In the genomic region with DNA sequence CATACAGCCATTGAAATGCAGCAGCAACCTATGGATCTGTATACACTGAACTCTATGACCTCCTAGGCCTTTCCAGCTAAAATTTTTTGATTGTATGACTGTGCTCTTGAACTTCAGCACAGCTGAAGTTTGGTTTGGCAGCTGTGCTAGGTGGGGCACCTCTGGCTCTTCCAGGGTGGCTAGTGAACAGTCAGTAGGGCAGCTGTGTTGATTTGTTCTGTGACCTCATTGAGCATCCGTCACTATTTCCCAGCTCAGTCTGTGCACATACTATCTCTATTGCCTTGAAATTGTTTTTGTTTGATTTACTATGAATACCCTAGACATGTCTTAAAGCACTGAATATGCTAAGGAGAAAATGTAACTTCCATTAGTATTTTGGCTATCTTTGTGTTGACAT, we compare ENCODE assay signal across 24 cellular contexts.
A peak's percentile ranks its signal among the peaks of the same experiment; 100 is the strongest.
DNase-seq lines count a peak whose midpoint lies in the region; ATAC-seq and TF ChIP-seq lines count a peak whose summit lies in the region.
"Had no signal": no experiment of that assay in that cellular context is flagged by ENCODE, and none has a peak within 500 bp of the region (broad histone marks: within the 10 kb centered on the region; RNA-seq: fewer than 3 reads in every experiment).

No MANE protein-coding gene starts in this region.

- H3K27me3 Mint-ChIP-seq in stimulated activated naive B cell treated with anti-CD40 and anti-IgM and Interleukin-4, amounts not matched to agents 10 μg/mL and 1 μg/mL and 100 μg/mL, for 72 hours = no peaks in the 10 kb centered on the region
- H3K27me3 Mint-ChIP-seq in naive thymus-derived CD4-positive, alpha-beta T cell = no peaks in the 10 kb centered on the region
- H3K27me3 Mint-ChIP-seq: activated CD4-positive, alpha-beta memory T cell treated with anti-CD3 and anti-CD28 coated beads for 36 hours; central memory CD8-positive, alpha-beta T cell; progenitor cell of endocrine pancreas had no signal

- POLR2A ChIA-PET in naive thymus-derived CD4-positive, alpha-beta T cell (lab: Charles Lee) = no interaction called here

- H3K27me3 ChIP-seq in right cardiac atrium (ENCODE audit: control insufficient read depth, insufficient read depth) (no peaks in the 10 kb centered on the region), left ventricle myocardium inferior (ENCODE audit: low read depth) (no peaks in the 10 kb centered on the region), tibial artery (no peaks in the 10 kb centered on the region)
- no peaks in the 10 kb centered on the region for H3K27me3 ChIP-seq in naive thymus-derived CD4-positive, alpha-beta T cell (ENCODE audit: control insufficient read depth in 2 of 2, insufficient read depth in 2 of 2, low read length in 2 of 2)
- H3K27me3 ChIP-seq: uterus had no signal

- H3K4me3 ChIP-seq in right cardiac atrium (ENCODE audit: low read length) = no peak overlapping the region
- no peak overlapping the region for H3K4me3 ChIP-seq in left ventricle myocardium inferior
- no peak overlapping the region for H3K4me3 ChIP-seq in tibial artery
- no peak overlapping the region for H3K4me3 ChIP-seq in naive thymus-derived CD4-positive, alpha-beta T cell (ENCODE audit: low read length)
- H3K4me3 ChIP-seq: A549, GM12878, uterus had no signal

- no peaks in the 10 kb centered on the region for H3K36me3 Mint-ChIP-seq in stimulated activated naive B cell treated with anti-CD40 and anti-IgM and Interleukin-4, amounts not matched to agents 10 μg/mL and 1 μg/mL and 100 μg/mL, for 72 hours
- no peaks in the 10 kb centered on the region for H3K36me3 Mint-ChIP-seq in naive thymus-derived CD4-positive, alpha-beta T cell
- H3K36me3 Mint-ChIP-seq: activated CD4-positive, alpha-beta memory T cell treated with anti-CD3 and anti-CD28 coated beads for 36 hours; mesothelial cell of epicardium had no signal

- CTCF ChIA-PET in naive thymus-derived CD4-positive, alpha-beta T cell (lab: Charles Lee) = no interaction called here

- H3K4me1 Mint-ChIP-seq in stimulated activated naive B cell treated with anti-CD40 and anti-IgM and Interleukin-4, amounts not matched to agents 10 μg/mL and 1 μg/mL and 100 μg/mL, for 72 hours = no peaks in the 10 kb centered on the region
- no peaks in the 10 kb centered on the region for H3K4me1 Mint-ChIP-seq in naive thymus-derived CD4-positive, alpha-beta T cell
- H3K4me1 Mint-ChIP-seq: central memory CD8-positive, alpha-beta T cell; nephron progenitor cell had no signal

- intact Hi-C loops in right cardiac atrium (cut with DNase I) = no loop called here
- intact Hi-C loops in left ventricle myocardium inferior (cut with micrococcal nuclease) = no loop called here
- intact Hi-C loops in tibial artery (cut with DNase I; ENCODE audit: low total_unique reads) = no loop called here
- intact Hi-C loops in naive thymus-derived CD4-positive, alpha-beta T cell (cut with micrococcal nuclease) = no loop called here

- H3K36me3 ChIP-seq in left ventricle myocardium inferior = no peaks in the 10 kb centered on the region
- no peaks in the 10 kb centered on the region for H3K36me3 ChIP-seq in tibial artery
- no peaks in the 10 kb centered on the region for H3K36me3 ChIP-seq in naive thymus-derived CD4-positive, alpha-beta T cell (ENCODE audit: control insufficient read depth in 2 of 3, insufficient read depth in 3 of 3, low read length in 3 of 3)
- H3K36me3 ChIP-seq: uterus had no signal

- H3K27ac Mint-ChIP-seq in stimulated activated naive B cell treated with anti-CD40 and anti-IgM and Interleukin-4, amounts not matched to agents 10 μg/mL and 1 μg/mL and 100 μg/mL, for 72 hours = no peak overlapping the region
- no peak overlapping the region for H3K27ac Mint-ChIP-seq in naive thymus-derived CD4-positive, alpha-beta T cell
- H3K27ac Mint-ChIP-seq: activated CD4-positive, alpha-beta memory T cell treated with anti-CD3 and anti-CD28 coated beads for 36 hours; nephron progenitor cell; progenitor cell of endocrine pancreas had no signal

- no peak for TF ChIP-seq CTCF in left ventricle myocardium inferior (IDR thresholded peaks at IDR 0.05; ENCODE audit: borderline replicate concordance)
- no peak for TF ChIP-seq CTCF in tibial artery (IDR thresholded peaks at IDR 0.05)

- no peaks in the 10 kb centered on the region for H3K4me1 ChIP-seq in right cardiac atrium (ENCODE audit: control insufficient read depth, insufficient read depth, low read length)
- peaks cover 34% of the 10 kb centered on the region for H3K4me1 ChIP-seq in left ventricle myocardium inferior
- peaks cover 0 to 51% (median 6%) of the 10 kb centered on the region in 4 donors for H3K4me1 ChIP-seq in tibial artery
- H3K4me1 ChIP-seq in naive thymus-derived CD4-positive, alpha-beta T cell (ENCODE audit: control insufficient read depth in 2 of 2, insufficient read depth in 2 of 2, low read length in 2 of 2) = no peaks in the 10 kb centered on the region
- H3K4me1 ChIP-seq: A549 had no signal

- no peaks in the 10 kb centered on the region for H3K9me3 ChIP-seq in right cardiac atrium (ENCODE audit: control insufficient read depth, low read length)
- no peaks in the 10 kb centered on the region for H3K9me3 ChIP-seq in left ventricle myocardium inferior (replicated peaks)
- no peaks in the 10 kb centered on the region for H3K9me3 ChIP-seq in tibial artery
- H3K9me3 ChIP-seq in naive thymus-derived CD4-positive, alpha-beta T cell (ENCODE audit: control insufficient read depth in 2 of 3, low read length in 3 of 3) = no peaks in the 10 kb centered on the region
- H3K9me3 ChIP-seq: A549, uterus had no signal

- no peak overlapping the region for H3K27ac ChIP-seq in right cardiac atrium (ENCODE audit: low read length)
- H3K27ac ChIP-seq in left ventricle myocardium inferior (replicated peaks) = no peak overlapping the region
- peak overlapping the region; percentile 33 to 45 for H3K27ac ChIP-seq in tibial artery
- no peak overlapping the region for H3K27ac ChIP-seq in naive thymus-derived CD4-positive, alpha-beta T cell (ENCODE audit: low read depth, low read length)
- H3K27ac ChIP-seq: A549 had no signal

- H3K9me3 Mint-ChIP-seq in stimulated activated naive B cell treated with anti-CD40 and anti-IgM and Interleukin-4, amounts not matched to agents 10 μg/mL and 1 μg/mL and 100 μg/mL, for 72 hours = no peaks in the 10 kb centered on the region
- no peaks in the 10 kb centered on the region for H3K9me3 Mint-ChIP-seq in naive thymus-derived CD4-positive, alpha-beta T cell
- H3K9me3 Mint-ChIP-seq: activated CD4-positive, alpha-beta memory T cell treated with anti-CD3 and anti-CD28 coated beads for 36 hours; mesothelial cell of epicardium; nephron progenitor cell had no signal

- DNase-seq in right cardiac atrium = peak in 1 of 3 donors; percentile 40
- DNase-seq in left ventricle myocardium inferior = no peak
- peak; percentile 76 for DNase-seq in SHP77 treated with DMSO at 0.1 percent for 48 hours (lab: John Stamatoyannopoulos, UW)
- peak; percentile 45 for DNase-seq in left lobe of liver (ENCODE audit: low spot score)
- no peak for DNase-seq in tibial artery
- DNase-seq in stimulated activated naive B cell treated with anti-CD40 and anti-IgM and Interleukin-4, amounts not matched to agents 10 μg/mL and 1 μg/mL and 100 μg/mL, for 72 hours = no peak
- DNase-seq in NCI-H345 (lab: John Stamatoyannopoulos, UW) = no peak
- DNase-seq in naive thymus-derived CD4-positive, alpha-beta T cell = no peak
- DNase-seq: activated CD4-positive, alpha-beta memory T cell treated with anti-CD3 and anti-CD28 coated beads for 36 hours; activated CD4-positive, CD25-positive, alpha-beta regulatory T cell; activated naive CD4-positive, alpha-beta T cell; activated T-cell treated with anti-CD3 and anti-CD28 coated beads for 4 hours; DMS 273 treated with DMSO at 0.1 percent for 48 hours; KBM-7; MV-4-11; NCI-H1930; nephron progenitor cell; substantia nigra; uterus had no signal

- 78% methylated on average over 1 of the region's 1 CpG for WGBS in right cardiac atrium

- peak; percentile 77 to 94 for ATAC-seq in right cardiac atrium
- ATAC-seq in left lobe of liver = peak; percentile 88
- ATAC-seq in stimulated activated naive B cell treated with anti-CD40 and anti-IgM and Interleukin-4, amounts not matched to agents 10 μg/mL and 1 μg/mL and 100 μg/mL, for 72 hours (replicated peaks) = no peak
- no peak for ATAC-seq in naive thymus-derived CD4-positive, alpha-beta T cell
- ATAC-seq: A549, GM12878 had no signal

- H3K4me3 Mint-ChIP-seq in stimulated activated naive B cell treated with anti-CD40 and anti-IgM and Interleukin-4, amounts not matched to agents 10 μg/mL and 1 μg/mL and 100 μg/mL, for 72 hours = no peak overlapping the region
- no peak overlapping the region for H3K4me3 Mint-ChIP-seq in naive thymus-derived CD4-positive, alpha-beta T cell
- H3K4me3 Mint-ChIP-seq: activated CD4-positive, alpha-beta memory T cell treated with anti-CD3 and anti-CD28 coated beads for 36 hours; central memory CD8-positive, alpha-beta T cell; mesothelial cell of epicardium; nephron progenitor cell had no signal

Comparison
In these comparisons a context has a peak if more than half of its experiments do, and no peak if none do; other contexts are left out.
1. ATAC-seq: peak in right cardiac atrium (2 of 2) and left lobe of liver (single experiment); none in stimulated activated naive B cell treated with anti-CD40 and anti-IgM and Interleukin-4, amounts not matched to agents 10 μg/mL and 1 μg/mL and 100 μg/mL, for 72 hours (0 of 2) and naive thymus-derived CD4-positive, alpha-beta T cell (single experiment).
2. DNase-seq: peak in SHP77 treated with DMSO at 0.1 percent for 48 hours (single experiment) and left lobe of liver (single experiment); none in left ventricle myocardium inferior (single experiment), tibial artery (0 of 2), stimulated activated naive B cell treated with anti-CD40 and anti-IgM and Interleukin-4, amounts not matched to agents 10 μg/mL and 1 μg/mL and 100 μg/mL, for 72 hours (single experiment), NCI-H345 (single experiment) and naive thymus-derived CD4-positive, alpha-beta T cell (0 of 9).
3. H3K27ac ChIP-seq: peak in tibial artery (2 of 2); none in right cardiac atrium (single experiment), left ventricle myocardium inferior (single experiment) and naive thymus-derived CD4-positive, alpha-beta T cell (single experiment).